8 cellular contexts compared by ENCODE assay signal in the genomic region with DNA sequence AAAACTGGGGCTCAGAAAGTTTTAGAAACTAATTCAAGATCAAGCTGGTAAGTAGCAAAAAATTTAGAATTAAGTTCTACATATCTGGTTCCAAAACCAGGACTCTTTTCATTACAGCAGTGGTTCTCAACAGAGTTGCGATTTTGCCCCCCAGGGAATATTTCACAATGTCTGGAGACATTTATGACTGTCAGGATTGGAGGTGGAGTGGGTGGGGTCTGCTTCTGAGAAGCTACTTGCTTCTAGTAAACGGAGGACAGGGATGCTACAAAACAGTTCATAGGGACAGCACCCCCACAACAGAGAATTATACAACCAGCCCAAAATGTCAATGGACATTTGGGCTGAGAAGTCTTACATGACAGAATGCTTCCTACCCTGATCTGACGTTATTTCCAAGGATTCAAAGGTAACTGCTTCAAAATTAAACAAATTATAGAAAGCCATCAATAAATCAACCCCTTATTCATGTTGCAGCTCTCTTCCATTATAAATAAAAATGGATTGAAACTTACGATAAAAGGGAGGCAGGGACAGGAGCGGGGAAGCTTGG. TPM values are rescaled to one million over a fixed set of nuclear protein-coding genes. Genes with fewer than 3 reads are reported as not detected.
DNase-seq lines count a peak whose midpoint lies in the region; ATAC-seq and TF ChIP-seq lines count a peak whose summit lies in the region.

No MANE protein-coding gene starts in this region.

- peak overlapping the region; percentile 89 for H3K4me2 ChIP-seq in smooth muscle cell

- H3K27ac ChIP-seq in iPS DF 6.9 (ENCODE audit: low read length) (no peak overlapping the region), smooth muscle cell (ENCODE audit: low read depth) (peak overlapping the region; percentile 29)

- H2AFZ ChIP-seq in smooth muscle cell (ENCODE audit: low read depth): peak overlapping the region; percentile 91

- H4K20me1 ChIP-seq in smooth muscle cell (ENCODE audit: low read depth): no peaks in the 10 kb centered on the region

- H3K36me3 ChIP-seq in iPS DF 6.9 (ENCODE audit: control insufficient read depth, insufficient read depth, low read length) (no peaks in the 10 kb centered on the region), smooth muscle cell (ENCODE audit: low read depth) (no peaks in the 10 kb centered on the region)

- intact Hi-C loops in posterior cingulate gyrus (cut with DNase I): loop anchor here (5.0 to 10.0 kb wide), 2 partner anchors 60 to 168 kb away; partner anchors contain the start of gene KCNK10

- WGBS in iPS DF 6.9 (ENCODE audit: insufficient coverage, insufficient read length): no CpG with 5 or more reads among the region's 5 CpGs
- 25% methylated on average over 5 of the region's 5 CpGs for WGBS in smooth muscle cell (ENCODE audit: low lambda C conversion rate)

- no peak for ATAC-seq in activated T-helper 17 cell treated with anti-CD3 and anti-CD28 coated beads, Interleukin-2, amount 50 U/mL, for 72 hours (replicated peaks)
- ATAC-seq in HG02642 (IDR thresholded peaks at IDR 0.05; ENCODE audit: poor library complexity, unreplicated experiment): no peak
- no peak for ATAC-seq in GM19328 (IDR thresholded peaks at IDR 0.05; ENCODE audit: unreplicated experiment)

- H3F3A ChIP-seq in smooth muscle cell (ENCODE audit: low read depth): no peaks in the 10 kb centered on the region

- H3K27me3 ChIP-seq in iPS DF 6.9 (ENCODE audit: control insufficient read depth, insufficient read depth, low read length) (no peaks in the 10 kb centered on the region), smooth muscle cell (ENCODE audit: low read depth) (no peaks in the 10 kb centered on the region)

- H3K36me3 Mint-ChIP-seq in activated T-cell treated with anti-CD3 and anti-CD28 coated beads, Interleukin-2, amount 50 U/mL, for 24 hours (ENCODE audit: low read depth): peaks cover 6% of the 10 kb centered on the region
- H3K36me3 Mint-ChIP-seq in activated T-helper 17 cell treated with anti-CD3 and anti-CD28 coated beads, Interleukin-2, amount 50 U/mL, for 72 hours (ENCODE audit: low read depth): no peaks in the 10 kb centered on the region

- peak overlapping the region; percentile 97 for H3K4me3 Mint-ChIP-seq in activated T-cell treated with anti-CD3 and anti-CD28 coated beads, Interleukin-2, amount 50 U/mL, for 24 hours
- H3K4me3 Mint-ChIP-seq in activated T-helper 17 cell treated with anti-CD3 and anti-CD28 coated beads, Interleukin-2, amount 50 U/mL, for 72 hours: peak overlapping the region; percentile 97

- peak overlapping the region; percentile 84 for H3K9ac ChIP-seq in smooth muscle cell (ENCODE audit: low read depth)

- H3K79me2 ChIP-seq in smooth muscle cell (ENCODE audit: low read depth): peaks cover 9% of the 10 kb centered on the region

- H3K4me1 Mint-ChIP-seq in activated T-cell treated with anti-CD3 and anti-CD28 coated beads, Interleukin-2, amount 50 U/mL, for 24 hours (ENCODE audit: low read depth): peaks cover 22% of the 10 kb centered on the region
- H3K4me1 Mint-ChIP-seq in activated T-helper 17 cell treated with anti-CD3 and anti-CD28 coated beads, Interleukin-2, amount 50 U/mL, for 72 hours: no peaks in the 10 kb centered on the region

- H3K4me1 ChIP-seq in iPS DF 6.9 (ENCODE audit: control insufficient read depth, insufficient read depth, low read length): no peaks in the 10 kb centered on the region
- no peaks in the 10 kb centered on the region for H3K4me1 ChIP-seq in smooth muscle cell (ENCODE audit: low read depth)

- no peaks in the 10 kb centered on the region for H3K27me3 Mint-ChIP-seq in activated T-cell treated with anti-CD3 and anti-CD28 coated beads, Interleukin-2, amount 50 U/mL, for 24 hours
- H3K27me3 Mint-ChIP-seq in activated T-helper 17 cell treated with anti-CD3 and anti-CD28 coated beads, Interleukin-2, amount 50 U/mL, for 72 hours: no peaks in the 10 kb centered on the region

- no peak for DNase-seq in activated T-cell treated with anti-CD3 and anti-CD28 coated beads, Interleukin-2, amount 50 U/mL, for 24 hours
- DNase-seq in activated T-cell treated with anti-CD3 and anti-CD28 coated beads for 4 hours: no peak
- no peak for DNase-seq in iPS DF 6.9 (ENCODE audit: low read depth, low spot score)
- DNase-seq in smooth muscle cell (lab: John Stamatoyannopoulos, UW; ENCODE audit: unreplicated experiment): no peak
- DNase-seq in posterior cingulate gyrus: no peak

- H3K4me3 ChIP-seq in iPS DF 6.9 (ENCODE audit: low read length) (peak overlapping the region; percentile 73; the same call in 1 of the 2 replicates), smooth muscle cell (peak overlapping the region; percentile 83)

- H3K9me3 ChIP-seq in iPS DF 6.9 (ENCODE audit: control insufficient read depth, insufficient read depth, low read length): no peaks in the 10 kb centered on the region
- H3K9me3 ChIP-seq in smooth muscle cell (replicated peaks; ENCODE audit: low read depth): no peaks in the 10 kb centered on the region

- peak overlapping the region; percentile 90 for H3K27ac Mint-ChIP-seq in activated T-cell treated with anti-CD3 and anti-CD28 coated beads, Interleukin-2, amount 50 U/mL, for 24 hours
- peak overlapping the region; percentile 96 for H3K27ac Mint-ChIP-seq in activated T-helper 17 cell treated with anti-CD3 and anti-CD28 coated beads, Interleukin-2, amount 50 U/mL, for 72 hours

- TF ChIP-seq CTCF in smooth muscle cell (IDR thresholded peaks at IDR 0.05; ENCODE audit: borderline replicate concordance, insufficient read depth, poor library complexity, severe bottlenecking): no peak

- H3K9me3 Mint-ChIP-seq in activated T-cell treated with anti-CD3 and anti-CD28 coated beads, Interleukin-2, amount 50 U/mL, for 24 hours: no peaks in the 10 kb centered on the region
- H3K9me3 Mint-ChIP-seq in activated T-helper 17 cell treated with anti-CD3 and anti-CD28 coated beads, Interleukin-2, amount 50 U/mL, for 72 hours: no peaks in the 10 kb centered on the region

RNA-seq across cellular contexts. Expression of gene SPATA7, which starts 0.7 kb away (rescaled TPM):
- total RNA-seq in activated T-helper 17 cell treated with anti-CD3 and anti-CD28 coated beads, Interleukin-2, amount 50 U/mL, for 72 hours: 1 to 10 TPM; 1.9 to 4.6 TPM
- 23.2 and 25.3 TPM in 2 replicates for total RNA-seq in smooth muscle cell
- 8.8 and 9.6 TPM in 2 replicates for polyA plus RNA-seq in smooth muscle cell
